9 cellular contexts compared by ENCODE assay signal in genomic region chr2:156322681-156323211, GRCh38. TPM values are rescaled to one million over a fixed set of nuclear protein-coding genes. Genes with fewer than 3 reads are reported as not detected.
DNase-seq lines count a peak whose midpoint lies in the region; ATAC-seq and TF ChIP-seq lines count a peak whose summit lies in the region.
"Had no signal": no experiment of that assay in that cellular context is flagged by ENCODE, and none has a peak within 500 bp of the region (broad histone marks: within the 10 kb centered on the region; RNA-seq: fewer than 3 reads in every experiment).

No MANE protein-coding gene starts in this region.

- no CpG with 5 or more reads among the region's 26 CpGs for WGBS in trophoblast cell (ENCODE audit: extremely low coverage, insufficient coverage, insufficient read length)

- no peak overlapping the region for H3K18ac ChIP-seq in trophoblast cell (ENCODE audit: low read length)

- no peak overlapping the region for H2BK12ac ChIP-seq in trophoblast cell (ENCODE audit: low read length)

- no peak overlapping the region for H4K8ac ChIP-seq in trophoblast cell (ENCODE audit: low read depth, low read length)

- H3K4me3 ChIP-seq in colonic mucosa (peak overlapping the region; percentile 32), trophoblast cell (ENCODE audit: low read depth, low read length) (peak overlapping the region; percentile 56)

- TF ChIP-seq CTCF in colonic mucosa (IDR thresholded peaks at IDR 0.05): no peak

- H3K23ac ChIP-seq in trophoblast cell (ENCODE audit: low read length): no peak overlapping the region

- H3K9ac ChIP-seq in colonic mucosa (ENCODE audit: low read depth in 2 of 2, low read length in 2 of 2): no peak overlapping the region
- H3K9ac ChIP-seq in trophoblast cell (ENCODE audit: low read length): no peak overlapping the region

- no peaks in the 10 kb centered on the region for H3K79me2 ChIP-seq in trophoblast cell (ENCODE audit: control insufficient read depth, insufficient read depth, low read length, poor library complexity)

- H3K27me3 ChIP-seq in colonic mucosa (no peaks in the 10 kb centered on the region), trophoblast cell (ENCODE audit: insufficient read depth, low read length) (peaks cover 64% of the 10 kb centered on the region)

- H2AK5ac ChIP-seq in trophoblast cell (ENCODE audit: low read length): no peak overlapping the region

- intact Hi-C loops in colonic mucosa (cut with DNase I): loop anchor here (10.0 kb wide), 2 partner anchors 128 to 948 kb away; no protein-coding TSS in a partner anchor

- H3K79me1 ChIP-seq in trophoblast cell (ENCODE audit: low read length): no peaks in the 10 kb centered on the region

- no peak overlapping the region for H4K91ac ChIP-seq in trophoblast cell (ENCODE audit: low read depth, low read length)

- no peak overlapping the region for H2BK120ac ChIP-seq in trophoblast cell (ENCODE audit: insufficient read depth, low read length, poor library complexity)

- peak; percentile 33 for ATAC-seq in GM18907 (IDR thresholded peaks at IDR 0.05; ENCODE audit: unreplicated experiment)
- ATAC-seq in HG02763 (IDR thresholded peaks at IDR 0.05; ENCODE audit: unreplicated experiment): peak; percentile 11
- no peak for ATAC-seq in GM18519 (IDR thresholded peaks at IDR 0.05; ENCODE audit: low FRiP score, unreplicated experiment)

- H3K4ac ChIP-seq in trophoblast cell (ENCODE audit: low read depth, low read length): no peak overlapping the region

- no peaks in the 10 kb centered on the region for H3K9me3 ChIP-seq in colonic mucosa
- H3K9me3 ChIP-seq in trophoblast cell (ENCODE audit: insufficient read depth, low read depth, low read length): peaks cover 3% of the 10 kb centered on the region
- H3K9me3 ChIP-seq: right lobe of liver had no signal

- no peak overlapping the region for H3K14ac ChIP-seq in trophoblast cell (ENCODE audit: low read length)

- no peaks in the 10 kb centered on the region for H3K36me3 ChIP-seq in colonic mucosa
- H3K36me3 ChIP-seq in trophoblast cell (ENCODE audit: control insufficient read depth in 1 of 2, insufficient read depth in 2 of 2, low read length in 2 of 2): no peaks in the 10 kb centered on the region
- H3K36me3 ChIP-seq: right lobe of liver had no signal

- no peak overlapping the region for H2AFZ ChIP-seq in trophoblast cell (ENCODE audit: insufficient read depth, low read length, poor library complexity)

- no peak overlapping the region for H4K12ac ChIP-seq in trophoblast cell (ENCODE audit: low read depth, low read length)

- H3K27ac ChIP-seq in colonic mucosa: no peak overlapping the region
- H3K27ac ChIP-seq in trophoblast cell (ENCODE audit: low read depth, low read length): no peak overlapping the region
- H3K27ac ChIP-seq: right lobe of liver had no signal

- DNase-seq in colonic mucosa (no peak), trophoblast cell (no peak), NK-92 (lab: John Stamatoyannopoulos, UW; ENCODE audit: unreplicated experiment) (no peak), glomerular visceral epithelial cell (ENCODE audit: extremely low spot score) (no peak), C1 segment of cervical spinal cord (lab: John Stamatoyannopoulos, UW) (no peak)

- H3K4me2 ChIP-seq in trophoblast cell (ENCODE audit: low read length): peak overlapping the region; percentile 71

- H3K4me1 ChIP-seq in colonic mucosa (no peaks in the 10 kb centered on the region), trophoblast cell (ENCODE audit: control insufficient read depth in 1 of 2, insufficient read depth in 2 of 2, low read length in 2 of 2) (peaks cover 10 to 18% of the 10 kb centered on the region in 2 experiments)

- no peak overlapping the region for H2BK5ac ChIP-seq in trophoblast cell (ENCODE audit: low read depth, low read length, poor library complexity)

RNA-seq across cellular contexts. Expression of gene NR4A2, which starts 9.8 kb away (rescaled TPM):
- 1 to 10 TPM; 2.6 to 4.7 TPM for total RNA-seq in colonic mucosa
- 1.3 and 1.7 TPM in 2 replicates for polyA plus RNA-seq in trophoblast cell (2013)
